19 cellular contexts compared by ENCODE assay signal in genomic region chr2:68720665-68721064, GRCh38. TPM values are rescaled to one million over a fixed set of nuclear protein-coding genes. Genes with fewer than 3 reads are reported as not detected.
DNase-seq lines count a peak whose midpoint lies in the region; TF ChIP-seq lines count a peak whose summit lies in the region.
"Had no signal": no experiment of that assay in that cellular context is flagged by ENCODE, and none has a peak within 500 bp of the region (broad histone marks: within the 10 kb centered on the region; RNA-seq: fewer than 3 reads in every experiment).

No MANE protein-coding gene starts in this region.

- H3K36me3 ChIP-seq in CD8-positive, alpha-beta memory T cell (ENCODE audit: insufficient read depth, low read length) = no peaks in the 10 kb centered on the region
- H3K36me3 ChIP-seq in esophagus muscularis mucosa = no peaks in the 10 kb centered on the region
- H3K36me3 ChIP-seq in tibial nerve = no peaks in the 10 kb centered on the region
- H3K36me3 ChIP-seq in left ventricle myocardium inferior = no peaks in the 10 kb centered on the region
- H3K36me3 ChIP-seq: adrenal gland, SJCRH30 had no signal

- TF ChIP-seq EP300 in esophagus muscularis mucosa (IDR thresholded peaks at IDR 0.05) (no peak), tibial nerve (IDR thresholded peaks at IDR 0.05) (no peak)

- H3K4me3 ChIP-seq in CD8-positive, alpha-beta memory T cell (ENCODE audit: low read length) = peak overlapping the region; percentile 29
- no peak overlapping the region for H3K4me3 ChIP-seq in esophagus muscularis mucosa
- no peak overlapping the region for H3K4me3 ChIP-seq in tibial nerve
- H3K4me3 ChIP-seq in left ventricle myocardium inferior = no peak overlapping the region
- H3K4me3 ChIP-seq: adrenal gland, SJCRH30 had no signal

- H3K27me3 ChIP-seq in CD8-positive, alpha-beta memory T cell (ENCODE audit: insufficient read depth, low read length, poor library complexity, severe bottlenecking) = no peaks in the 10 kb centered on the region
- H3K27me3 ChIP-seq in esophagus muscularis mucosa = peaks cover 0 to 4% (median 0%) of the 10 kb centered on the region in 4 donors
- H3K27me3 ChIP-seq in tibial nerve = no peaks in the 10 kb centered on the region
- peaks cover 14% of the 10 kb centered on the region for H3K27me3 ChIP-seq in left ventricle myocardium inferior (ENCODE audit: low read depth)
- H3K27me3 ChIP-seq: adrenal gland, SJCRH30 had no signal

- peaks cover 83% of the 10 kb centered on the region for H3K4me1 Mint-ChIP-seq in T-helper 1 cell treated with Interleukin-12 subunit alpha and Interleukin-12 subunit beta and Interleukin-4 antibody, amounts not matched to agents 30 μg/mL and 1 μg/mL, for 36 hours (ENCODE audit: low read depth)
- H3K4me1 Mint-ChIP-seq in CD8-positive, alpha-beta memory T cell = peaks cover 85 to 98% (median 96%) of the 10 kb centered on the region in 3 donors
- H3K4me1 Mint-ChIP-seq in T-helper 2 cell treated with Interferon-gamma antibody and Interleukin-4, amounts not matched to agents 5 μg/mL and 100 μg/mL, for 36 hours (ENCODE audit: low read depth) = peaks cover 92% of the 10 kb centered on the region

- TF ChIP-seq CTCF in esophagus muscularis mucosa (IDR thresholded peaks at IDR 0.05) = no peak
- TF ChIP-seq CTCF in tibial nerve (IDR thresholded peaks at IDR 0.05) = no peak
- TF ChIP-seq CTCF in left ventricle myocardium inferior (IDR thresholded peaks at IDR 0.05; ENCODE audit: borderline replicate concordance) = no peak

- peak overlapping the region; percentile 38 for H3K4me3 Mint-ChIP-seq in T-helper 1 cell treated with Interleukin-12 subunit alpha and Interleukin-12 subunit beta and Interleukin-4 antibody, amounts not matched to agents 30 μg/mL and 1 μg/mL, for 36 hours
- H3K4me3 Mint-ChIP-seq in CD8-positive, alpha-beta memory T cell = peak overlapping the region in 6 of 7 donors; percentile 20 to 83 (median 76)
- H3K4me3 Mint-ChIP-seq in T-helper 2 cell treated with Interferon-gamma antibody and Interleukin-4, amounts not matched to agents 5 μg/mL and 100 μg/mL, for 36 hours = peak overlapping the region; percentile 86

- WGBS in esophagus muscularis mucosa = 88% methylated on average over 3 of the region's 3 CpGs
- WGBS in tibial nerve, 2 donors = 74 to 83% methylated on average over 3 of the region's 3 CpGs

- peaks cover 84% of the 10 kb centered on the region for H3K4me1 ChIP-seq in CD8-positive, alpha-beta memory T cell (ENCODE audit: insufficient read depth, low read length)
- H3K4me1 ChIP-seq in esophagus muscularis mucosa (no peaks in the 10 kb centered on the region), tibial nerve (no peaks in the 10 kb centered on the region), left ventricle myocardium inferior (peaks cover 5% of the 10 kb centered on the region)

- H3K9me3 Mint-ChIP-seq in T-helper 1 cell treated with Interleukin-12 subunit alpha and Interleukin-12 subunit beta and Interleukin-4 antibody, amounts not matched to agents 30 μg/mL and 1 μg/mL, for 36 hours = no peaks in the 10 kb centered on the region
- no peaks in the 10 kb centered on the region for H3K9me3 Mint-ChIP-seq in CD8-positive, alpha-beta memory T cell
- no peaks in the 10 kb centered on the region for H3K9me3 Mint-ChIP-seq in T-helper 2 cell treated with Interferon-gamma antibody and Interleukin-4, amounts not matched to agents 5 μg/mL and 100 μg/mL, for 36 hours

- no peak overlapping the region for H3K27ac ChIP-seq in CD8-positive, alpha-beta memory T cell (ENCODE audit: low read depth, low read length)
- H3K27ac ChIP-seq in esophagus muscularis mucosa (replicated peaks in 1 of 4) (no peak overlapping the region), tibial nerve (no peak overlapping the region), left ventricle myocardium inferior (replicated peaks) (no peak overlapping the region)
- H3K27ac ChIP-seq: adrenal gland, epithelial cell of prostate had no signal

- POLR2A ChIA-PET in CD8-positive, alpha-beta memory T cell (lab: Charles Lee) = interaction anchor here (0.6 to 1.4 kb wide), 10 partner anchors 14 to 257 kb away, joined by 3 to 6 read pairs (median 3); partner anchors contain the start of gene ARHGAP25

- peaks cover 2% of the 10 kb centered on the region for H3K36me3 Mint-ChIP-seq in T-helper 1 cell treated with Interleukin-12 subunit alpha and Interleukin-12 subunit beta and Interleukin-4 antibody, amounts not matched to agents 30 μg/mL and 1 μg/mL, for 36 hours (ENCODE audit: low read depth)
- H3K36me3 Mint-ChIP-seq in CD8-positive, alpha-beta memory T cell = peaks cover 0 to 1% (median 0%) of the 10 kb centered on the region in 3 donors
- H3K36me3 Mint-ChIP-seq in T-helper 2 cell treated with Interferon-gamma antibody and Interleukin-4, amounts not matched to agents 5 μg/mL and 100 μg/mL, for 36 hours (ENCODE audit: low read depth) = peaks cover 2% of the 10 kb centered on the region

- H3K9me3 ChIP-seq in CD8-positive, alpha-beta memory T cell (ENCODE audit: low read length) = no peaks in the 10 kb centered on the region
- H3K9me3 ChIP-seq in esophagus muscularis mucosa = no peaks in the 10 kb centered on the region
- no peaks in the 10 kb centered on the region for H3K9me3 ChIP-seq in tibial nerve
- no peaks in the 10 kb centered on the region for H3K9me3 ChIP-seq in left ventricle myocardium inferior (replicated peaks)
- H3K9me3 ChIP-seq: adrenal gland, SJCRH30 had no signal

- DNase-seq in T-helper 1 cell = no peak
- no peak for DNase-seq in CD8-positive, alpha-beta memory T cell
- no peak for DNase-seq in T-helper 2 cell treated with Interferon-gamma antibody and Interleukin-4, amounts not matched to agents 5 μg/mL and 100 μg/mL, for 36 hours (ENCODE audit: low spot score)
- DNase-seq in esophagus muscularis mucosa (ENCODE audit: extremely low spot score) = peak; percentile 62
- DNase-seq in tibial nerve (ENCODE audit: low spot score in 2 of 2) = no peak
- DNase-seq in NCI-H187 treated with DMSO at 0.1 percent for 48 hours (lab: John Stamatoyannopoulos, UW) = no peak
- no peak for DNase-seq in left ventricle myocardium inferior
- DNase-seq: 8988T; activated CD4-positive, CD25-positive, alpha-beta regulatory T cell; adrenal gland; dermis blood vessel endothelial cell; foreskin melanocyte; kidney; NCI-H2171 treated with DMSO at 0.1 percent for 48 hours; SJCRH30; stimulated activated CD4-positive, alpha-beta T cell treated with anti-CD3 and anti-CD28 coated beads, Interleukin-2, amount 100 ng/mL, for 24 hours had no signal

- TF ChIP-seq POLR2A in esophagus muscularis mucosa (IDR thresholded peaks at IDR 0.05; ENCODE audit: low read depth) = no peak
- TF ChIP-seq POLR2A in tibial nerve (IDR thresholded peaks at IDR 0.05) = no peak

- H3K27ac Mint-ChIP-seq in T-helper 1 cell treated with Interleukin-12 subunit alpha and Interleukin-12 subunit beta and Interleukin-4 antibody, amounts not matched to agents 30 μg/mL and 1 μg/mL, for 36 hours = peak overlapping the region; percentile 98
- H3K27ac Mint-ChIP-seq in CD8-positive, alpha-beta memory T cell = peak overlapping the region; percentile 22 to 99 (median 92)
- peak overlapping the region; percentile 95 for H3K27ac Mint-ChIP-seq in T-helper 2 cell treated with Interferon-gamma antibody and Interleukin-4, amounts not matched to agents 5 μg/mL and 100 μg/mL, for 36 hours

- no peaks in the 10 kb centered on the region for H3K27me3 Mint-ChIP-seq in T-helper 1 cell treated with Interleukin-12 subunit alpha and Interleukin-12 subunit beta and Interleukin-4 antibody, amounts not matched to agents 30 μg/mL and 1 μg/mL, for 36 hours (ENCODE audit: low read depth)
- H3K27me3 Mint-ChIP-seq in CD8-positive, alpha-beta memory T cell = no peaks in the 10 kb centered on the region
- no peaks in the 10 kb centered on the region for H3K27me3 Mint-ChIP-seq in T-helper 2 cell treated with Interferon-gamma antibody and Interleukin-4, amounts not matched to agents 5 μg/mL and 100 μg/mL, for 36 hours (ENCODE audit: low read depth)

- intact Hi-C loops in esophagus muscularis mucosa (cut with DNase I) = no loop called here
- intact Hi-C loops in left ventricle myocardium inferior (cut with micrococcal nuclease) = no loop called here

- CTCF ChIA-PET in CD8-positive, alpha-beta memory T cell (lab: Charles Lee) = interaction anchor here (0.9 to 4.1 kb wide), 14 partner anchors 14 to 257 kb away, joined by 3 to 28 read pairs (median 3); partner anchors contain the start of gene ARHGAP25

RNA-seq across cellular contexts. Expression of gene ARHGAP25, which starts 13.9 kb away (rescaled TPM):
- total RNA-seq in CD8-positive, alpha-beta memory T cell = 10 to 100 TPM; 74.7 to 75.2 TPM
- polyA plus RNA-seq in CD8-positive, alpha-beta memory T cell = 200 TPM
- total RNA-seq in esophagus muscularis mucosa (1 to 10 TPM; 3.7 to 9.3 (median 5.4) TPM), tibial nerve (1 to 10 TPM; 4.3 to 9.6 (median 5.3) TPM), left ventricle myocardium inferior (5.3 TPM)
- polyA plus RNA-seq: BJ had no signal

Comparison
In these comparisons a context has a peak if more than half of its experiments do, and no peak if none do; other contexts are left out.
1. RNA of gene ARHGAP25, which starts 13.9 kb away (total RNA-seq): 74.7 to 75.2 TPM in CD8-positive, alpha-beta memory T cell; 4.3 to 9.6 TPM in tibial nerve, 3.7 to 9.3 TPM in esophagus muscularis mucosa and 5.3 TPM in left ventricle myocardium inferior (single experiment); every median in the first group is over 4 times any median in the second.
2. Peak in every context shown above with its lines, with median percentiles within 50 percentile points of each other: H3K27ac Mint-ChIP-seq and H3K4me3 Mint-ChIP-seq.